Comparison of ENCODE assay signal across 1 cellular context in genomic region chr19:40716655-40717324, GRCh38.
TF ChIP-seq lines count a peak whose summit lies in the region.

COQ8B (minus strand) TSS chr19:40716886; CDS start chr19:40714632, 2,254 bp downstream.
ITPKC (plus strand) TSS chr19:40717112; CDS start chr19:40717136, 24 bp downstream.

TF ChIP-seq in K562, 482 proteins besides CTCF, POLR2A, EP300 and RAD21 (continued from another document and continues in another):
- TF ChIP-seq REST (CRISPR knock-in tag; IDR thresholded peaks at IDR 0.05; ENCODE audit: low read depth) = no peak
- no peak for TF ChIP-seq KLF16 (IDR thresholded peaks at IDR 0.05)
- TF ChIP-seq PHB2 (IDR thresholded peaks at IDR 0.05; ENCODE audit: low read depth) = no peak
- TF ChIP-seq DEAF1 (CRISPR knock-in tag; IDR thresholded peaks at IDR 0.05) = no peak
- TF ChIP-seq SREBF2 (CRISPR knock-in tag; IDR thresholded peaks at IDR 0.05) = no peak
- no peak for TF ChIP-seq ZNF280A (IDR thresholded peaks at IDR 0.05; ENCODE audit: low read depth, partially characterized antibody)
- no peak for TF ChIP-seq MTF1 (CRISPR knock-in tag; IDR thresholded peaks at IDR 0.05; ENCODE audit: borderline replicate concordance)
- TF ChIP-seq KDM2B (CRISPR knock-in tag; IDR thresholded peaks at IDR 0.05) = no peak
- peak; percentile 89 for TF ChIP-seq GABPB1 (CRISPR knock-in tag; IDR thresholded peaks at IDR 0.05)
- no peak for TF ChIP-seq MCM7 (IDR thresholded peaks at IDR 0.05)
- TF ChIP-seq SMARCB1 (IDR thresholded peaks at IDR 0.05; ENCODE audit: insufficient read length, low read depth) = no peak
- no peak for TF ChIP-seq KDM4B (IDR thresholded peaks at IDR 0.05; ENCODE audit: borderline replicate concordance in 2 of 2, low read depth in 1 of 2)
- no peak for TF ChIP-seq SNRNP70 (optimal IDR thresholded peaks at IDR 0.05; ENCODE audit: low read depth, low read length)
- no peak for TF ChIP-seq NUFIP1 (IDR thresholded peaks at IDR 0.05; ENCODE audit: partially characterized antibody)
- no peak for TF ChIP-seq FOS (IDR thresholded peaks at IDR 0.05; ENCODE audit: extremely low read depth, insufficient read length)
- no peak for TF ChIP-seq NR1H2 (CRISPR knock-in tag; IDR thresholded peaks at IDR 0.05)
- no peak for TF ChIP-seq PBX2 (CRISPR knock-in tag; IDR thresholded peaks at IDR 0.05; ENCODE audit: low read depth)
- no peak for TF ChIP-seq PBX2 (tag; conservative IDR thresholded peaks at IDR 0.05; ENCODE audit: low read depth)
- no peak for TF ChIP-seq BCL6 (CRISPR knock-in tag; IDR thresholded peaks at IDR 0.05)
- 0 out of 2 replicates have a peak, but pooled peaks have one; percentile 44 for TF ChIP-seq MBD2 (IDR thresholded peaks at IDR 0.05; ENCODE audit: borderline replicate concordance, low read depth)
- no peak for TF ChIP-seq LCOR (CRISPR knock-in tag; IDR thresholded peaks at IDR 0.05)
- no peak for TF ChIP-seq ZNF696 (CRISPR knock-in tag; conservative IDR thresholded peaks at IDR 0.05)
- no peak for TF ChIP-seq ZNF586 (CRISPR knock-in tag; conservative IDR thresholded peaks at IDR 0.05)
- TF ChIP-seq PCBP2 (IDR thresholded peaks at IDR 0.05; ENCODE audit: low read depth, low read length, poor library complexity, severe bottlenecking) = no peak
- no peak for TF ChIP-seq TRIM28 (IDR thresholded peaks at IDR 0.05)
- TF ChIP-seq NKRF (IDR thresholded peaks at IDR 0.05; ENCODE audit: borderline replicate concordance) = peak; percentile 81; the same call in 1 of the 2 replicates
- TF ChIP-seq MYBL2 (IDR thresholded peaks at IDR 0.05; ENCODE audit: low read depth) = no peak
- TF ChIP-seq MYBL2 (CRISPR knock-in tag; IDR thresholded peaks at IDR 0.05; ENCODE audit: borderline replicate concordance) = no peak
- TF ChIP-seq EZH2 (IDR thresholded peaks at IDR 0.05; ENCODE audit: borderline replicate concordance, low read depth, low read length) = no peak
- no peak for TF ChIP-seq SREBF1 (IDR thresholded peaks at IDR 0.05; ENCODE audit: borderline replicate concordance, low read depth, low read length)
- TF ChIP-seq TCF7L2 (IDR thresholded peaks at IDR 0.05; ENCODE audit: low read depth, low read length) = no peak
- no peak for TF ChIP-seq SRSF7 (optimal IDR thresholded peaks at IDR 0.05; ENCODE audit: low read depth, low read length)
- TF ChIP-seq CEBPB (tag; IDR thresholded peaks at IDR 0.05) = no peak
- no peak for TF ChIP-seq E2F5 (CRISPR knock-in tag; IDR thresholded peaks at IDR 0.05)
- TF ChIP-seq HIVEP1 (CRISPR knock-in tag; IDR thresholded peaks at IDR 0.05) = peak; percentile 93
- TF ChIP-seq NFIC (IDR thresholded peaks at IDR 0.05) = no peak
- TF ChIP-seq RREB1 (CRISPR knock-in tag; IDR thresholded peaks at IDR 0.05) = no peak
